In the genomic region with DNA sequence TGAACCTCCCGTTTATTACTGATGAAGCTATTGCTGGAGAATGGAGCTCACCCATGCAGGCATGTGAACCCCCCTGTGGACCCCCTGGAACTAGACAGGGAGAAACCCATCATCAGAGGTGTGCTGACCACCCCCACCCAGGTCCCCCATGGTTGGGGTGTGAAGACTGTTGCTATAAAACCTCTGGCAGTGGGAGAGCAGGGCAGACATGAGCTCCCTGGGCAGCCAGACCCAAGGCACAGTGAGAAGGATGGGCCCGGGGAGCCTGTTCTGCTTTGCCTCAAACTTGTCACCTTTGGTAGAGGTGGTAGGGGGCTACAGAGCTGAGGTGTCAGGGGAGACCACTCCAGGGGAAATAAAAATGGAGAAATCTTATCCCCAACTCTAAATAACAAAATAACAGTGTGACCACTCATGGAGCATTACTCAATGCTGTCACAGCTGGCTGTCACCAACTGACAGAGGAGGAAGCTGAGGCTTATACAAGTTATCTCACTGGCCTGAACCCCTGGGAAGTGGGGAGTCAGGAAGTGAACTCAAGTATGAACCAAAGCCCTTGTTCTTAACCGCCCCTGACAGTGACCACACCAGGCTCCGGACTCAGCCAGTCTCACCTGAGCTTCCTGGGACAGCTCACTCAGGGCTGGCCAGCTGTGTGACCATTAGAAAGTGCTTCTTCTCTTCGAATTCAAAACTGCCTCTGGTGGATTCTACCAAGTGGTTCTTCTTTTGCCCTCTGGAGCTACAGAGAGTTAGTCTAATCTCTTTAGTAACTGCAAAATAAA, we compare ENCODE assay signal across 15 cellular contexts.
DNase-seq lines count a peak whose midpoint lies in the region; ATAC-seq and TF ChIP-seq lines count a peak whose summit lies in the region.
"Had no signal": no experiment of that assay in that cellular context is flagged by ENCODE, and none has a peak within 500 bp of the region (broad histone marks: within the 10 kb centered on the region; RNA-seq: fewer than 3 reads in every experiment).

No MANE protein-coding gene starts in this region.

- H3K4me3 Mint-ChIP-seq in endodermal cell: no peak overlapping the region
- H3K4me3 Mint-ChIP-seq: CD4-positive, alpha-beta T cell had no signal

- H3K9me3 ChIP-seq in endodermal cell (ENCODE audit: control insufficient read depth, low read length): peaks cover 4% of the 10 kb centered on the region

- H3K36me3 ChIP-seq in endodermal cell (ENCODE audit: control insufficient read depth, insufficient read depth, low read length): no peaks in the 10 kb centered on the region

- ATAC-seq in GM21515 (IDR thresholded peaks at IDR 0.05; ENCODE audit: unreplicated experiment): no peak
- ATAC-seq: HCT116 had no signal

- no peaks in the 10 kb centered on the region for H3K4me1 Mint-ChIP-seq in endodermal cell

- H3K9me3 Mint-ChIP-seq in endodermal cell: peaks cover 4% of the 10 kb centered on the region

- TF ChIP-seq CTCF in endodermal cell (conservative IDR thresholded peaks at IDR 0.05): no peak

- no peak overlapping the region for H3K9ac ChIP-seq in endodermal cell (ENCODE audit: extremely low read depth, low read length, poor library complexity, severe bottlenecking)
- H3K9ac ChIP-seq: GM23248 had no signal

- H3K27me3 Mint-ChIP-seq in endodermal cell (ENCODE audit: insufficient read depth): peaks cover 2% of the 10 kb centered on the region

- H3K27ac ChIP-seq in endodermal cell (ENCODE audit: low read depth, low read length): no peak overlapping the region
- H3K27ac ChIP-seq: GM23248 had no signal

- WGBS in endodermal cell (ENCODE audit: insufficient coverage in 1 of 2, insufficient read length in 1 of 2), 2 experiments: 83 to 85% methylated on average over 4 to 5 of the region's 5 CpGs

- H3K4me1 ChIP-seq in endodermal cell (ENCODE audit: control insufficient read depth, insufficient read depth, low read length): no peaks in the 10 kb centered on the region

- H3K4me3 ChIP-seq in endodermal cell (ENCODE audit: low read length): no peak overlapping the region
- H3K4me3 ChIP-seq: GM23248 had no signal

- peak; percentile 13 for DNase-seq in activated CD8-positive, alpha-beta memory T cell treated with anti-CD3 and anti-CD28 coated beads for 24 hours
- DNase-seq in activated CD8-positive, alpha-beta memory T cell treated with anti-CD3 and anti-CD28 coated beads, Interleukin-2, amount 50 U/mL, for 4 hours: no peak
- DNase-seq in UCSD-AML1 (lab: John Stamatoyannopoulos, UW; ENCODE audit: unreplicated experiment) (peak; percentile 44), endodermal cell (peak; percentile 53), ureter (ENCODE audit: low spot score) (peak; percentile 37), ecto neural progenitor cell (ENCODE audit: low spot score) (no peak)
- DNase-seq: 8988T; ACHN; C1 segment of cervical spinal cord; Calu3; CD4-positive, alpha-beta T cell; DMS 273 treated with DMSO at 0.1 percent for 48 hours; GM23248 had no signal

- no peak overlapping the region for H3K27ac Mint-ChIP-seq in endodermal cell
- H3K27ac Mint-ChIP-seq: CD4-positive, alpha-beta T cell had no signal

- H3K27me3 ChIP-seq in endodermal cell (ENCODE audit: control insufficient read depth, insufficient read depth, low read length, poor library complexity, severe bottlenecking): no peaks in the 10 kb centered on the region

- H3K36me3 Mint-ChIP-seq in endodermal cell (ENCODE audit: low read depth): no peaks in the 10 kb centered on the region

Comparison
In these comparisons a context has a peak if more than half of its experiments do, and no peak if none do; other contexts are left out.
1. DNase-seq: peak in activated CD8-positive, alpha-beta memory T cell treated with anti-CD3 and anti-CD28 coated beads for 24 hours (single experiment), UCSD-AML1 (single experiment), endodermal cell (single experiment) and ureter (single experiment); none in activated CD8-positive, alpha-beta memory T cell treated with anti-CD3 and anti-CD28 coated beads, Interleukin-2, amount 50 U/mL, for 4 hours (single experiment) and ecto neural progenitor cell (single experiment).